Comparison of ENCODE assay signal across 1 cellular context in the genomic region with DNA sequence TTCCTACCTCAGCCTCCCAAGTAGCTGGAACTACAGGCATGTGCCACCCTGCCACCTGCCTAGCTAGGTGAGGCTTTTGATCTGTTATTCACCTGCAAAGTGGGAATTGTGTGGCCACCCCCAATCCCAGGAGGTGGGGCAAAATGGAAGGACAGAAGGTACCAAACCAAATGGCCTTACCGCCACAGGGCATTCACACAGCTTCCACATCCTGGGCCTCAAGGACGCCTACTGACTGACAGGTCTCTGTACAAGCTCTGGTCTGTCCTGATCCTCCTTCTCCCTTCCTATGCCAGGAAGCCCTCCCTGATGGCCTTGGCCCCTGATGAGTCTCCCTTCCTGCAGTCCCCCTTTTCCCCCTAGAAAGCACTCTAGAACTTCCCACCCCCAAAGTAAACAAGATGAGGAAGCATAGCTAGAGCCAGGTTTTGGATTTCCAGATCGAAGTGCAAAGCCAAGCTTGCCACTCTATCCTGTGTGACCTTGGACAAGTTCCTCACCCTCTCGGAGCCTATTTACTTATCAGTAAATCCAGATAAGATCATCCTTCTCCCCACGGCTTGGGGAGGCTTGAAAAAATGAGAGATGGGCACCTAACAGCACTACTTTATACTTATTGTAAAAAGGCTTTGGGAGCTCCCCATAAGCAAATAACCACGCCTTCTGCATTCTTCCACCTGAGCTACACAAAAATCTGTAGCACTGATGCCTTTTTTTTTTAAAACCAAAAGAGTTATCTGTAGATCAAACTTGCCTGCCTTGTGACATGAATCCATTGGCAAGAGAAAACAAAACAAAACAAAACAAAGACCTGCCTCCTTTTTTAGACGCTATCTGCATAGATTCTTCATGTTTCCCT.
TF ChIP-seq lines count a peak whose summit lies in the region.

No MANE protein-coding gene starts in this region.

TF ChIP-seq in HepG2, 621 proteins besides CTCF, POLR2A, EP300 and RAD21 (continued from another document and continues in another):
- TF ChIP-seq THYN1 (CRISPR knock-in tag; IDR thresholded peaks at IDR 0.05; ENCODE audit: borderline replicate concordance, low read depth) (no peak), ATF7 (IDR thresholded peaks at IDR 0.05) (no peak), ATF7 (CRISPR knock-in tag; IDR thresholded peaks at IDR 0.05) (peak; percentile 76; the same call in 1 of the 2 replicates), ELK4 (CRISPR knock-in tag; IDR thresholded peaks at IDR 0.05; ENCODE audit: borderline replicate concordance) (no peak), ZFP36L1 (CRISPR knock-in tag; IDR thresholded peaks at IDR 0.05) (no peak; the same call in 1 of the 2 replicates), ZIK1 (CRISPR knock-in tag; IDR thresholded peaks at IDR 0.05; ENCODE audit: borderline replicate concordance, low read depth) (no peak), ZNF282 (IDR thresholded peaks at IDR 0.05; ENCODE audit: partially characterized antibody) (no peak), ZBTB7A (CRISPR knock-in tag; IDR thresholded peaks at IDR 0.05) (peak; percentile 88; the same call in 1 of the 2 replicates), KMT2B (CRISPR knock-in tag; IDR thresholded peaks at IDR 0.05) (no peak), ETV6 (CRISPR knock-in tag; conservative IDR thresholded peaks at IDR 0.05) (peak; percentile 98), HINFP (CRISPR knock-in tag; IDR thresholded peaks at IDR 0.05; ENCODE audit: low read depth) (peak; percentile 64; the same call in 1 of the 2 replicates), MATR3 (CRISPR knock-in tag; IDR thresholded peaks at IDR 0.05) (no peak), ZNF562 (CRISPR knock-in tag; IDR thresholded peaks at IDR 0.05; ENCODE audit: borderline replicate concordance) (no peak), SOX6 (IDR thresholded peaks at IDR 0.05) (no peak), SOX6 (CRISPR knock-in tag; IDR thresholded peaks at IDR 0.05) (peak; percentile 96), POLR2G (IDR thresholded peaks at IDR 0.05; ENCODE audit: low read depth, low read length) (peak; percentile 52), ZNF800 (CRISPR knock-in tag; IDR thresholded peaks at IDR 0.05) (no peak), ZNF256 (CRISPR knock-in tag; conservative IDR thresholded peaks at IDR 0.05) (peak; percentile 31; the same call in 1 of the 2 replicates), ZNF441 (CRISPR knock-in tag; IDR thresholded peaks at IDR 0.05; ENCODE audit: borderline replicate concordance) (peak; percentile 86; the same call in 1 of the 2 replicates), HNF1A (IDR thresholded peaks at IDR 0.05; ENCODE audit: low read depth) (peak; percentile 72), HNF1A (CRISPR knock-in tag; IDR thresholded peaks at IDR 0.05; ENCODE audit: borderline replicate concordance) (peak; percentile 95), ELF1 (CRISPR knock-in tag; IDR thresholded peaks at IDR 0.05) (peak; percentile 77), SYNCRIP (IDR thresholded peaks at IDR 0.05; ENCODE audit: insufficient read depth, low read depth, low read length) (no peak), BRD4 (CRISPR knock-in tag; IDR thresholded peaks at IDR 0.05) (no peak), ZNF44 (CRISPR knock-in tag; IDR thresholded peaks at IDR 0.05) (no peak), HOXA7 (CRISPR knock-in tag; IDR thresholded peaks at IDR 0.05) (no peak), ZFP36 (IDR thresholded peaks at IDR 0.05; ENCODE audit: borderline replicate concordance, low read depth, low read length, partially characterized antibody) (peak; percentile 94), RFX5 (IDR thresholded peaks at IDR 0.05; ENCODE audit: low read depth, low read length) (no peak), ARID4A (CRISPR knock-in tag; IDR thresholded peaks at IDR 0.05; ENCODE audit: borderline replicate concordance) (peak; percentile 88; the same call in 1 of the 2 replicates)
- TF ChIP-seq, protein P1, sequence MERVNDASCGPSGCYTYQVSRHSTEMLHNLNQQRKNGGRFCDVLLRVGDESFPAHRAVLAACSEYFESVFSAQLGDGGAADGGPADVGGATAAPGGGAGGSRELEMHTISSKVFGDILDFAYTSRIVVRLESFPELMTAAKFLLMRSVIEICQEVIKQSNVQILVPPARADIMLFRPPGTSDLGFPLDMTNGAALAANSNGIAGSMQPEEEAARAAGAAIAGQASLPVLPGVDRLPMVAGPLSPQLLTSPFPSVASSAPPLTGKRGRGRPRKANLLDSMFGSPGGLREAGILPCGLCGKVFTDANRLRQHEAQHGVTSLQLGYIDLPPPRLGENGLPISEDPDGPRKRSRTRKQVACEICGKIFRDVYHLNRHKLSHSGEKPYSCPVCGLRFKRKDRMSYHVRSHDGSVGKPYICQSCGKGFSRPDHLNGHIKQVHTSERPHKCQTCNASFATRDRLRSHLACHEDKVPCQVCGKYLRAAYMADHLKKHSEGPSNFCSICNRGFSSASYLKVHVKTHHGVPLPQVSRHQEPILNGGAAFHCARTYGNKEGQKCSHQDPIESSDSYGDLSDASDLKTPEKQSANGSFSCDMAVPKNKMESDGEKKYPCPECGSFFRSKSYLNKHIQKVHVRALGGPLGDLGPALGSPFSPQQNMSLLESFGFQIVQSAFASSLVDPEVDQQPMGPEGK (CRISPR knock-in tag; IDR thresholded peaks at IDR 0.05): peak; percentile 98
- TF ChIP-seq, protein P2, sequence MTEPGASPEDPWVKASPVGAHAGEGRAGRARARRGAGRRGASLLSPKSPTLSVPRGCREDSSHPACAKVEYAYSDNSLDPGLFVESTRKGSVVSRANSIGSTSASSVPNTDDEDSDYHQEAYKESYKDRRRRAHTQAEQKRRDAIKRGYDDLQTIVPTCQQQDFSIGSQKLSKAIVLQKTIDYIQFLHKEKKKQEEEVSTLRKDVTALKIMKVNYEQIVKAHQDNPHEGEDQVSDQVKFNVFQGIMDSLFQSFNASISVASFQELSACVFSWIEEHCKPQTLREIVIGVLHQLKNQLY (CRISPR knock-in tag; IDR thresholded peaks at IDR 0.05): peak; percentile 88
- TF ChIP-seq, protein P3, sequence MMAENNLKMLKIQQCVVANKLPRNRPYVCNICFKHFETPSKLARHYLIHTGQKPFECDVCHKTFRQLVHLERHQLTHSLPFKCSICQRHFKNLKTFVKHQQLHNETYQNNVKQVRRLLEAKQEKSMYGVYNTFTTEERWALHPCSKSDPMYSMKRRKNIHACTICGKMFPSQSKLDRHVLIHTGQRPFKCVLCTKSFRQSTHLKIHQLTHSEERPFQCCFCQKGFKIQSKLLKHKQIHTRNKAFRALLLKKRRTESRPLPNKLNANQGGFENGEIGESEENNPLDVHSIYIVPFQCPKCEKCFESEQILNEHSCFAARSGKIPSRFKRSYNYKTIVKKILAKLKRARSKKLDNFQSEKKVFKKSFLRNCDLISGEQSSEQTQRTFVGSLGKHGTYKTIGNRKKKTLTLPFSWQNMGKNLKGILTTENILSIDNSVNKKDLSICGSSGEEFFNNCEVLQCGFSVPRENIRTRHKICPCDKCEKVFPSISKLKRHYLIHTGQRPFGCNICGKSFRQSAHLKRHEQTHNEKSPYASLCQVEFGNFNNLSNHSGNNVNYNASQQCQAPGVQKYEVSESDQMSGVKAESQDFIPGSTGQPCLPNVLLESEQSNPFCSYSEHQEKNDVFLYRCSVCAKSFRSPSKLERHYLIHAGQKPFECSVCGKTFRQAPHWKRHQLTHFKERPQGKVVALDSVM (CRISPR knock-in tag; IDR thresholded peaks at IDR 0.05): peak; percentile 62
- TF ChIP-seq, protein P4, sequence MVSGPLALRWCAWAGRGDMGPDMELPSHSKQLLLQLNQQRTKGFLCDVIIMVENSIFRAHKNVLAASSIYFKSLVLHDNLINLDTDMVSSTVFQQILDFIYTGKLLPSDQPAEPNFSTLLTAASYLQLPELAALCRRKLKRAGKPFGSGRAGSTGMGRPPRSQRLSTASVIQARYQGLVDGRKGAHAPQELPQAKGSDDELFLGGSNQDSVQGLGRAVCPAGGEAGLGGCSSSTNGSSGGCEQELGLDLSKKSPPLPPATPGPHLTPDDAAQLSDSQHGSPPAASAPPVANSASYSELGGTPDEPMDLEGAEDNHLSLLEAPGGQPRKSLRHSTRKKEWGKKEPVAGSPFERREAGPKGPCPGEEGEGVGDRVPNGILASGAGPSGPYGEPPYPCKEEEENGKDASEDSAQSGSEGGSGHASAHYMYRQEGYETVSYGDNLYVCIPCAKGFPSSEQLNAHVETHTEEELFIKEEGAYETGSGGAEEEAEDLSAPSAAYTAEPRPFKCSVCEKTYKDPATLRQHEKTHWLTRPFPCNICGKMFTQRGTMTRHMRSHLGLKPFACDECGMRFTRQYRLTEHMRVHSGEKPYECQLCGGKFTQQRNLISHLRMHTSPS (CRISPR knock-in tag; IDR thresholded peaks at IDR 0.05; ENCODE audit: low read depth): peak; percentile 95
